39 cellular contexts compared by ENCODE assay signal in the genomic region with DNA sequence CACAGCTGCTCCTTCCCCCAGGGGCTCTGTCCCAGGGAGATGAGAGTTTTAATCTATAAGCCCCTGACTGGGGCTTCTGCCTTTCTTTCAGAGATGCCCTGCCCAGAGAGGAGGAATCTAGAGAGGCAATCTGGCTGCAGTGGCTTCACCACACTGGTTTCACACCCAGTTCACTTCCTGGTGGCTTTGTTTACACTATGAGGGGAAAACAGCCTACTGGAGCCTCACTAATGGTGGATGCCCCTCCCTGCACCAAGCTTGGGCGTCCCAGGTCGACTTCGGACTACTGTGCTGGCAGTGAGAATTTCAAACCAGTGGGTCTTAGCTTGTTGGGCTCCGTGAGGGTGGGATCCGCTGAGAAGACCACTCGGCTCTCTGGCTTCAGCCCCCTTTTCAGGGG. TPM values are rescaled to one million over a fixed set of nuclear protein-coding genes. Genes with fewer than 3 reads are reported as not detected.
"Had no signal": no experiment of that assay in that cellular context is flagged by ENCODE, and none has a peak within 500 bp of the region (broad histone marks: within the 10 kb centered on the region; RNA-seq: fewer than 3 reads in every experiment).

No MANE protein-coding gene starts in this region.

- FAIRE-seq: colon had no signal

- H3K27me3 ChIP-seq: adrenal gland, body of pancreas, esophagus muscularis mucosa, foreskin keratinocyte, gastrocnemius medialis had no signal

- H3K27me3 Mint-ChIP-seq: activated CD4-positive, alpha-beta memory T cell treated with anti-CD3 and anti-CD28 coated beads for 36 hours; activated CD4-positive, alpha-beta T cell treated with anti-CD3 and anti-CD28 coated beads for 36 hours; activated CD4-positive, alpha-beta T cell treated with anti-CD3 and anti-CD28 coated beads, Interleukin-2, amount 10 ng/mL, durations not matched to agents 24 days and 14 days; activated CD8-positive, alpha-beta memory T cell treated with anti-CD3 and anti-CD28 coated beads, Interleukin-2, amount 10 ng/mL, durations not matched to agents 7 days and 5 days; activated naive CD8-positive, alpha-beta T cell treated with anti-CD3 and anti-CD28 coated beads, Interleukin-2, amount 50 U/mL, for 24 hours; effector memory CD8-positive, alpha-beta T cell; T-helper 17 cell had no signal

- H3K36me3 Mint-ChIP-seq: activated CD4-positive, alpha-beta memory T cell treated with anti-CD3 and anti-CD28 coated beads for 36 hours; activated CD8-positive, alpha-beta memory T cell treated with anti-CD3 and anti-CD28 coated beads, Interleukin-2, amount 10 ng/mL, durations not matched to agents 7 days and 5 days; activated naive CD4-positive, alpha-beta T cell treated with anti-CD3 and anti-CD28 coated beads, Interleukin-2, amount 50 U/mL, for 24 hours; activated naive CD8-positive, alpha-beta T cell treated with anti-CD3 and anti-CD28 coated beads for 36 hours had no signal

- H3K4me3 ChIP-seq: adrenal gland, body of pancreas, esophagus muscularis mucosa, gastrocnemius medialis had no signal

- H3K27ac Mint-ChIP-seq: activated CD4-positive, alpha-beta memory T cell treated with anti-CD3 and anti-CD28 coated beads for 36 hours; activated CD4-positive, alpha-beta T cell treated with anti-CD3 and anti-CD28 coated beads for 36 hours; activated CD4-positive, alpha-beta T cell treated with anti-CD3 and anti-CD28 coated beads, Interleukin-2, amount 10 ng/mL, durations not matched to agents 24 days and 14 days; activated CD8-positive, alpha-beta memory T cell treated with anti-CD3 and anti-CD28 coated beads, Interleukin-2, amount 10 ng/mL, durations not matched to agents 7 days and 5 days; activated CD8-positive, alpha-beta T cell treated with anti-CD3 and anti-CD28 coated beads, Interleukin-2, amount 10 ng/mL, durations not matched to agents 7 days and 5 days; activated naive CD4-positive, alpha-beta T cell treated with anti-CD3 and anti-CD28 coated beads for 36 hours; activated naive CD4-positive, alpha-beta T cell treated with anti-CD3 and anti-CD28 coated beads, Interleukin-2, amount 50 U/mL, for 24 hours; activated naive CD8-positive, alpha-beta T cell treated with anti-CD3 and anti-CD28 coated beads for 36 hours; activated naive CD8-positive, alpha-beta T cell treated with anti-CD3 and anti-CD28 coated beads, Interleukin-2, amount 50 U/mL, for 24 hours; activated T-helper 1 cell treated with anti-CD3 and anti-CD28 coated beads, Interleukin-12 subunit alpha, Interleukin-12 subunit beta, Interleukin-2, Interleukin-4 antibody, amounts not matched to agents 30 ng/mL and 10 ng/mL and 1 ng/mL, durations not matched to agents 14 hours and 24 hours and 36 hours; activated T-helper 2 cell treated with anti-CD3 and anti-CD28 coated beads, Interferon-gamma antibody, Interleukin-2, Interleukin-4, amounts not matched to agents 10 μg/mL and 5 μg/mL and 100 μg/mL, durations not matched to agents 14 hours and 24 hours and 36 hours; effector memory CD8-positive, alpha-beta T cell; T-helper 17 cell; T-helper 2 cell treated with Interferon-gamma antibody and Interleukin-4, amounts not matched to agents 5 μg/mL and 100 μg/mL, for 36 hours had no signal

- H3K36me3 ChIP-seq: adrenal gland, esophagus muscularis mucosa, gastrocnemius medialis, WERI-Rb-1 had no signal

- H3K4me3 Mint-ChIP-seq: activated CD4-positive, alpha-beta memory T cell treated with anti-CD3 and anti-CD28 coated beads for 36 hours; activated CD4-positive, alpha-beta T cell treated with anti-CD3 and anti-CD28 coated beads for 36 hours; activated CD4-positive, alpha-beta T cell treated with anti-CD3 and anti-CD28 coated beads, Interleukin-2, amount 10 ng/mL, durations not matched to agents 24 days and 14 days; activated CD8-positive, alpha-beta memory T cell treated with anti-CD3 and anti-CD28 coated beads, Interleukin-2, amount 10 ng/mL, durations not matched to agents 7 days and 5 days; activated CD8-positive, alpha-beta T cell treated with anti-CD3 and anti-CD28 coated beads, Interleukin-2, amount 10 ng/mL, durations not matched to agents 7 days and 5 days; activated naive CD4-positive, alpha-beta T cell treated with anti-CD3 and anti-CD28 coated beads for 36 hours; activated naive CD4-positive, alpha-beta T cell treated with anti-CD3 and anti-CD28 coated beads, Interleukin-2, amount 50 U/mL, for 24 hours; activated naive CD8-positive, alpha-beta T cell treated with anti-CD3 and anti-CD28 coated beads for 36 hours; activated naive CD8-positive, alpha-beta T cell treated with anti-CD3 and anti-CD28 coated beads, Interleukin-2, amount 50 U/mL, for 24 hours; activated T-helper 1 cell treated with anti-CD3 and anti-CD28 coated beads, Interleukin-12 subunit alpha, Interleukin-12 subunit beta, Interleukin-2, Interleukin-4 antibody, amounts not matched to agents 30 ng/mL and 10 ng/mL and 1 ng/mL, durations not matched to agents 14 hours and 24 hours and 36 hours; effector memory CD8-positive, alpha-beta T cell; T-helper 17 cell; T-helper 2 cell treated with Interferon-gamma antibody and Interleukin-4, amounts not matched to agents 5 μg/mL and 100 μg/mL, for 36 hours had no signal

- H3K9me3 Mint-ChIP-seq: activated CD4-positive, alpha-beta T cell treated with anti-CD3 and anti-CD28 coated beads, Interleukin-2, amount 10 ng/mL, durations not matched to agents 24 days and 14 days; activated naive CD8-positive, alpha-beta T cell treated with anti-CD3 and anti-CD28 coated beads, Interleukin-2, amount 50 U/mL, for 24 hours had no signal

- ATAC-seq: activated CD4-positive, alpha-beta T cell treated with anti-CD3 and anti-CD28 coated beads for 36 hours; activated CD8-positive, alpha-beta memory T cell treated with anti-CD3 and anti-CD28 coated beads, Interleukin-2, amount 10 ng/mL, durations not matched to agents 7 days and 5 days; activated CD8-positive, alpha-beta T cell treated with anti-CD3 and anti-CD28 coated beads, Interleukin-2, amount 10 ng/mL, durations not matched to agents 7 days and 5 days; activated naive CD8-positive, alpha-beta T cell treated with anti-CD3 and anti-CD28 coated beads, Interleukin-2, amount 50 U/mL, for 24 hours; body of pancreas; effector memory CD8-positive, alpha-beta T cell; foreskin keratinocyte; gastrocnemius medialis; T-helper 17 cell had no signal

- H3K9me3 ChIP-seq: adrenal gland, body of pancreas, esophagus muscularis mucosa, gastrocnemius medialis had no signal

- H3K4me1 ChIP-seq: adrenal gland, body of pancreas, esophagus muscularis mucosa, foreskin keratinocyte, gastrocnemius medialis had no signal

- DNase-seq: activated CD4-positive, alpha-beta memory T cell treated with anti-CD3 and anti-CD28 coated beads for 36 hours; activated CD4-positive, alpha-beta T cell treated with anti-CD3 and anti-CD28 coated beads for 36 hours; activated CD4-positive, alpha-beta T cell treated with anti-CD3 and anti-CD28 coated beads, Interleukin-2, amount 10 ng/mL, durations not matched to agents 24 days and 14 days; activated CD4-positive, CD25-positive, alpha-beta regulatory T cell; activated CD4-positive, CD25-positive, alpha-beta regulatory T cell treated with anti-CD3 and anti-CD28 coated beads, Interleukin-2, amount 50 U/mL, for 72 hours; activated CD8-positive, alpha-beta memory T cell treated with anti-CD3 and anti-CD28 coated beads, Interleukin-2, amount 10 ng/mL, durations not matched to agents 7 days and 5 days; activated CD8-positive, alpha-beta memory T cell treated with anti-CD3 and anti-CD28 coated beads, Interleukin-2, amount 50 U/mL, for 4 hours; activated CD8-positive, alpha-beta T cell treated with anti-CD3 and anti-CD28 coated beads, Interleukin-2, amount 10 ng/mL, durations not matched to agents 7 days and 5 days; activated effector memory CD4-positive, alpha-beta T cell treated with anti-CD3 and anti-CD28 coated beads, Interleukin-2, amount 50 U/mL, for 16 hours; activated naive CD4-positive, alpha-beta T cell treated with anti-CD3 and anti-CD28 coated beads for 36 hours; activated naive CD8-positive, alpha-beta T cell treated with anti-CD3 and anti-CD28 coated beads for 36 hours; activated naive CD8-positive, alpha-beta T cell treated with anti-CD3 and anti-CD28 coated beads, Interleukin-2, amount 50 U/mL, for 24 hours; activated T-cell treated with anti-CD3 and anti-CD28 coated beads, Interleukin-2, amount 50 U/mL, for 1 hour; activated T-cell treated with anti-CD3 and anti-CD28 coated beads, Interleukin-2, amount 50 U/mL, for 48 hours; adrenal gland; amygdala; aorta; body of pancreas; caudate nucleus; cortex of kidney; dermis blood vessel endothelial cell; effector CD4-positive, alpha-beta T cell; effector memory CD8-positive, alpha-beta T cell; erythroblast; foreskin keratinocyte; gastrocnemius medialis; glutamatergic neuron; T-helper 1 cell; T-helper 17 cell; T1000; WERI-Rb-1 had no signal

- H3K27ac ChIP-seq: adrenal gland, body of pancreas, esophagus muscularis mucosa, foreskin keratinocyte, gastrocnemius medialis, WERI-Rb-1 had no signal

- H3K4me1 Mint-ChIP-seq: activated CD4-positive, alpha-beta T cell treated with anti-CD3 and anti-CD28 coated beads for 36 hours; activated CD4-positive, alpha-beta T cell treated with anti-CD3 and anti-CD28 coated beads, Interleukin-2, amount 10 ng/mL, durations not matched to agents 24 days and 14 days; activated CD8-positive, alpha-beta memory T cell treated with anti-CD3 and anti-CD28 coated beads, Interleukin-2, amount 10 ng/mL, durations not matched to agents 7 days and 5 days; activated naive CD4-positive, alpha-beta T cell treated with anti-CD3 and anti-CD28 coated beads, Interleukin-2, amount 50 U/mL, for 24 hours; activated naive CD8-positive, alpha-beta T cell treated with anti-CD3 and anti-CD28 coated beads for 36 hours; activated naive CD8-positive, alpha-beta T cell treated with anti-CD3 and anti-CD28 coated beads, Interleukin-2, amount 50 U/mL, for 24 hours; T-helper 17 cell had no signal

RNA-seq across cellular contexts. Expression of a gene that starts 21.5 kb away (rescaled TPM):
- total RNA-seq: activated CD4-positive, alpha-beta memory T cell treated with anti-CD3 and anti-CD28 coated beads for 36 hours; activated CD4-positive, alpha-beta T cell treated with anti-CD3 and anti-CD28 coated beads for 36 hours; activated CD4-positive, alpha-beta T cell treated with anti-CD3 and anti-CD28 coated beads, Interleukin-2, amount 10 ng/mL, durations not matched to agents 24 days and 14 days; activated CD8-positive, alpha-beta memory T cell treated with anti-CD3 and anti-CD28 coated beads for 36 hours; activated CD8-positive, alpha-beta memory T cell treated with anti-CD3 and anti-CD28 coated beads, Interleukin-2, amount 10 ng/mL, durations not matched to agents 7 days and 5 days; activated CD8-positive, alpha-beta T cell treated with anti-CD3 and anti-CD28 coated beads, Interleukin-2, amount 10 ng/mL, durations not matched to agents 7 days and 5 days; activated naive CD4-positive, alpha-beta T cell treated with anti-CD3 and anti-CD28 coated beads for 36 hours; activated naive CD8-positive, alpha-beta T cell treated with anti-CD3 and anti-CD28 coated beads for 36 hours; activated T-helper 1 cell treated with anti-CD3 and anti-CD28 coated beads, Interleukin-12 subunit alpha, Interleukin-12 subunit beta, Interleukin-2, Interleukin-4 antibody, amounts not matched to agents 30 ng/mL and 10 ng/mL and 1 ng/mL, durations not matched to agents 14 hours and 24 hours and 36 hours; activated T-helper 2 cell treated with anti-CD3 and anti-CD28 coated beads, Interferon-gamma antibody, Interleukin-2, Interleukin-4, amounts not matched to agents 10 μg/mL and 5 μg/mL and 100 μg/mL, durations not matched to agents 14 hours and 24 hours and 36 hours; adrenal gland; gastrocnemius medialis had no signal

RNA-seq across cellular contexts. Expression of a gene that starts 23.9 kb away (rescaled TPM):
- total RNA-seq: activated CD4-positive, alpha-beta memory T cell treated with anti-CD3 and anti-CD28 coated beads for 36 hours; activated CD4-positive, alpha-beta T cell treated with anti-CD3 and anti-CD28 coated beads for 36 hours; activated CD4-positive, alpha-beta T cell treated with anti-CD3 and anti-CD28 coated beads, Interleukin-2, amount 10 ng/mL, durations not matched to agents 24 days and 14 days; activated CD8-positive, alpha-beta memory T cell treated with anti-CD3 and anti-CD28 coated beads for 36 hours; activated CD8-positive, alpha-beta memory T cell treated with anti-CD3 and anti-CD28 coated beads, Interleukin-2, amount 10 ng/mL, durations not matched to agents 7 days and 5 days; activated CD8-positive, alpha-beta T cell treated with anti-CD3 and anti-CD28 coated beads, Interleukin-2, amount 10 ng/mL, durations not matched to agents 7 days and 5 days; activated naive CD4-positive, alpha-beta T cell treated with anti-CD3 and anti-CD28 coated beads for 36 hours; activated naive CD8-positive, alpha-beta T cell treated with anti-CD3 and anti-CD28 coated beads for 36 hours; activated T-helper 1 cell treated with anti-CD3 and anti-CD28 coated beads, Interleukin-12 subunit alpha, Interleukin-12 subunit beta, Interleukin-2, Interleukin-4 antibody, amounts not matched to agents 30 ng/mL and 10 ng/mL and 1 ng/mL, durations not matched to agents 14 hours and 24 hours and 36 hours; activated T-helper 2 cell treated with anti-CD3 and anti-CD28 coated beads, Interferon-gamma antibody, Interleukin-2, Interleukin-4, amounts not matched to agents 10 μg/mL and 5 μg/mL and 100 μg/mL, durations not matched to agents 14 hours and 24 hours and 36 hours; chondrocyte; dermis blood vessel endothelial cell; T-helper 17 cell had no signal
- polyA plus RNA-seq: adrenal gland, aorta had no signal

RNA-seq across cellular contexts. Expression of a gene that starts 39.1 kb away (rescaled TPM):
- total RNA-seq: activated CD4-positive, alpha-beta memory T cell treated with anti-CD3 and anti-CD28 coated beads for 36 hours; activated CD4-positive, alpha-beta T cell treated with anti-CD3 and anti-CD28 coated beads for 36 hours; activated CD4-positive, alpha-beta T cell treated with anti-CD3 and anti-CD28 coated beads, Interleukin-2, amount 10 ng/mL, durations not matched to agents 24 days and 14 days; activated CD8-positive, alpha-beta memory T cell treated with anti-CD3 and anti-CD28 coated beads for 36 hours; activated CD8-positive, alpha-beta T cell treated with anti-CD3 and anti-CD28 coated beads, Interleukin-2, amount 10 ng/mL, durations not matched to agents 7 days and 5 days; activated naive CD4-positive, alpha-beta T cell treated with anti-CD3 and anti-CD28 coated beads for 36 hours; activated naive CD8-positive, alpha-beta T cell treated with anti-CD3 and anti-CD28 coated beads for 36 hours; activated T-helper 1 cell treated with anti-CD3 and anti-CD28 coated beads, Interleukin-12 subunit alpha, Interleukin-12 subunit beta, Interleukin-2, Interleukin-4 antibody, amounts not matched to agents 30 ng/mL and 10 ng/mL and 1 ng/mL, durations not matched to agents 14 hours and 24 hours and 36 hours; activated T-helper 2 cell treated with anti-CD3 and anti-CD28 coated beads, Interferon-gamma antibody, Interleukin-2, Interleukin-4, amounts not matched to agents 10 μg/mL and 5 μg/mL and 100 μg/mL, durations not matched to agents 14 hours and 24 hours and 36 hours; adrenal gland; aorta; body of pancreas; esophagus muscularis mucosa; gastrocnemius medialis; T-helper 17 cell had no signal
- polyA plus RNA-seq: adrenal gland had no signal

RNA-seq across cellular contexts. Expression of a gene that starts 55.3 kb away (rescaled TPM):
- total RNA-seq: activated CD4-positive, alpha-beta memory T cell treated with anti-CD3 and anti-CD28 coated beads for 36 hours; activated CD4-positive, alpha-beta T cell treated with anti-CD3 and anti-CD28 coated beads for 36 hours; activated CD4-positive, alpha-beta T cell treated with anti-CD3 and anti-CD28 coated beads, Interleukin-2, amount 10 ng/mL, durations not matched to agents 24 days and 14 days; activated CD8-positive, alpha-beta memory T cell treated with anti-CD3 and anti-CD28 coated beads for 36 hours; activated CD8-positive, alpha-beta memory T cell treated with anti-CD3 and anti-CD28 coated beads, Interleukin-2, amount 10 ng/mL, durations not matched to agents 7 days and 5 days; activated CD8-positive, alpha-beta T cell treated with anti-CD3 and anti-CD28 coated beads, Interleukin-2, amount 10 ng/mL, durations not matched to agents 7 days and 5 days; activated naive CD4-positive, alpha-beta T cell treated with anti-CD3 and anti-CD28 coated beads for 36 hours; activated naive CD8-positive, alpha-beta T cell treated with anti-CD3 and anti-CD28 coated beads for 36 hours; activated T-helper 2 cell treated with anti-CD3 and anti-CD28 coated beads, Interferon-gamma antibody, Interleukin-2, Interleukin-4, amounts not matched to agents 10 μg/mL and 5 μg/mL and 100 μg/mL, durations not matched to agents 14 hours and 24 hours and 36 hours; adrenal gland; body of pancreas; dermis blood vessel endothelial cell; esophagus muscularis mucosa; foreskin keratinocyte; gastrocnemius medialis; T-helper 17 cell had no signal
- polyA plus RNA-seq: adrenal gland, foreskin keratinocyte had no signal
